8 cellular contexts compared by ENCODE assay signal in the genomic region with DNA sequence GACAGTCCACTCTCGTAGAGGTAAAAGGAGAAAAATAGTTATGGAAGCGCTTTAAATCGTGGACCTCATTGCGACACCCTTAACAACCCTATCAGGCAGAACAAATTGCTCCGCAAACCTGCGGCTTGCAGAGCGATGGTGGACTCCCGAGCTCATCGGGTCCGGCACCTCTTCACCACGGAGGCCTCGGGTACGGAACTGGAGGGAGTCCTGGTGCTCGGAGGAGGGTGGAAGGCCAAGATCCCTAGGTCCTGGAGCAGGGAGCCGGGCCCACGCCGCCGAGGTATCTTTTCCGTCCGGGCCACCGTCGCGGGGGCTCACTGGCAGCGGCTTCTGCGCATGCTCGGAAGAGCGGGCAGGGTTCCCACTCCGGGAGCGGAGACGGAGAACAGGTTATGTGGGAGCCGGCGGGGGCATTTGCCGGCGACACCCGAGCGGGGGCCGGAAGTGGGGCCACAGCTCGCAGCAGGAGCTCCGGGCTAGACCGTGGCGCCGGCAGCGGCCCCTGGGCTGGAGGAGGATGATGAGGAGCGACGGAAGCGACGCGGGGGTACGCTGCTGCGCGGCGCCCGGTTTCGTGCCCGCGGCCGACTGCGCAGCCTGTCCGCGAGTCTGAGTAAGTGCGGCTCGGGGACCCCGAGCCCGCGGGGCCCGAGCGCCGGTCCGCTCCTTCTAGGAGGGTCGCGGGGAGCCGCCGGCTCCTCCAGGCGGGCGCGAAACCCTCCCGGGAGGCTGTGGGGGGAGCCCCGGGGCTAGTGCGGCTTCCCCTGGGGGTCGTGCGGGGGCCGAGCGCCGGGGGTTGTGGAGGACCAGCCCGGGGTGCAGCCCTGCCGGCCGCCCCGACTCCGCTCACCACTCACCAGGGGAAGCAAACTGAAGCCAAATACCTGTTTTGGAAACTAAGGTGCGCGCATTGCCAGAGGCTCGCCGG. TPM values are rescaled to one million over a fixed set of nuclear protein-coding genes. Genes with fewer than 3 reads are reported as not detected.
DNase-seq lines count a peak whose midpoint lies in the region; ATAC-seq and TF ChIP-seq lines count a peak whose summit lies in the region.

ABHD13 (plus strand) TSS at position 349 of the 931 bp plus-strand sequence. CDS start 10,827 bp downstream, outside the sequence.

- peaks cover 6% of the 10 kb centered on the region; the same call in 1 of the 2 replicates for H4K20me1 ChIP-seq in IMR-90 (ENCODE audit: insufficient read depth, low read length)

- H2AK5ac ChIP-seq in IMR-90 (ENCODE audit: low read depth, low read length), result peak within 1 kb of the TSS; percentile 91

- H2BK20ac ChIP-seq in IMR-90 (ENCODE audit: low read depth, low read length), result peak within 1 kb of the TSS; percentile 87

- TF ChIP-seq RAD21 in IMR-90 (IDR thresholded peaks at IDR 0.05; ENCODE audit: low read length), result no peak

- peak within 1 kb of the TSS; percentile 87 for H3K18ac ChIP-seq in IMR-90 (ENCODE audit: low read depth, low read length)

- H3K14ac ChIP-seq in IMR-90 (replicated peaks; ENCODE audit: low read depth, low read length), result peak within 1 kb of the TSS; percentile 100

- H3K4me3 ChIP-seq in IMR-90 (ENCODE audit: insufficient read depth, low read depth, low read length), result peak within 1 kb of the TSS; percentile 63
- peak within 1 kb of the TSS; percentile 81 to 89 for H3K4me3 ChIP-seq in esophagus (ENCODE audit: low read depth in 1 of 2, low read length in 2 of 2)
- peak within 1 kb of the TSS; percentile 100 for H3K4me3 ChIP-seq in mucosa of stomach (ENCODE audit: low read length)

- peak within 1 kb of the TSS; percentile 98 for H4K91ac ChIP-seq in IMR-90 (ENCODE audit: insufficient read depth, low read depth, low read length)

- peak within 1 kb of the TSS; percentile 100 for H3K23ac ChIP-seq in IMR-90 (ENCODE audit: low read depth, low read length)

- no peaks in the 10 kb centered on the region for H3K36me3 ChIP-seq in IMR-90 (ENCODE audit: control insufficient read depth, insufficient read depth, low read length)
- no peaks in the 10 kb centered on the region for H3K36me3 ChIP-seq in esophagus (ENCODE audit: control insufficient read depth in 2 of 2, insufficient read depth in 2 of 2, low read length in 1 of 2)
- H3K36me3 ChIP-seq in mucosa of stomach (ENCODE audit: control insufficient read depth, insufficient read depth, low read length), result no peaks in the 10 kb centered on the region

- H2AFZ ChIP-seq in IMR-90 (replicated peaks; ENCODE audit: low read length, poor library complexity), result peak within 1 kb of the TSS; percentile 99

- H4K8ac ChIP-seq in IMR-90 (ENCODE audit: low read depth in 2 of 2, low read length in 2 of 2), result peak within 1 kb of the TSS; percentile 100

- H3K4me1 ChIP-seq in IMR-90 (ENCODE audit: control insufficient read depth, insufficient read depth, low read length) (peaks cover 8% of the 10 kb centered on the region), esophagus (ENCODE audit: control insufficient read depth in 2 of 2, insufficient read depth in 2 of 2, low read length in 1 of 2) (peaks cover 0 to 8% of the 10 kb centered on the region in 2 donors), mucosa of stomach (ENCODE audit: control insufficient read depth, insufficient read depth, low read length) (peaks cover 40% of the 10 kb centered on the region)

- peak within 1 kb of the TSS; percentile 95 for H3K27ac ChIP-seq in IMR-90 (ENCODE audit: insufficient read depth, low read length)
- H3K27ac ChIP-seq in esophagus (ENCODE audit: low read depth in 2 of 2, low read length in 1 of 2), result peak within 1 kb of the TSS; percentile 81 to 91

- no peak for TF ChIP-seq CTCF in IMR-90 (conservative IDR thresholded peaks at IDR 0.05; ENCODE audit: low read depth, low read length)

- 0 out of 2 replicates have a peak, but pooled peaks cover 3% of the 10 kb centered on the region for H3K9me1 ChIP-seq in IMR-90 (ENCODE audit: insufficient read depth, low read length)

- peak; percentile 63 for TF ChIP-seq POLR2A in IMR-90 (IDR thresholded peaks at IDR 0.05; ENCODE audit: low read depth, low read length)

- H3K4me2 ChIP-seq in IMR-90 (ENCODE audit: low read depth, low read length), result peak within 1 kb of the TSS; percentile 97

- H3K27me3 ChIP-seq in IMR-90 (ENCODE audit: control insufficient read depth, insufficient read depth, low read length), result no peaks in the 10 kb centered on the region
- H3K27me3 ChIP-seq in esophagus (ENCODE audit: control insufficient read depth in 1 of 2, insufficient read depth in 2 of 2, low read length in 2 of 2), result no peaks in the 10 kb centered on the region
- no peaks in the 10 kb centered on the region for H3K27me3 ChIP-seq in mucosa of stomach (ENCODE audit: control insufficient read depth, insufficient read depth, low read length)

- in situ Hi-C loops in IMR-90 (cut with MboI; ENCODE audit: low sequenced_read_pairs), result no loop called here

- peak within 1 kb of the TSS; percentile 92 for H4K5ac ChIP-seq in IMR-90 (ENCODE audit: low read depth, low read length)

- H2BK15ac ChIP-seq in IMR-90 (ENCODE audit: low read depth, low read length), result peak within 1 kb of the TSS; percentile 88; the same call in 1 of the 3 replicates

- peak within 1 kb of the TSS; percentile 94 for H2BK120ac ChIP-seq in IMR-90 (ENCODE audit: low read depth, low read length)

- H2AK9ac ChIP-seq in IMR-90 (replicated peaks; ENCODE audit: low read depth, low read length, poor library complexity), result peak within 1 kb of the TSS; percentile 96

- H3K79me1 ChIP-seq in IMR-90 (ENCODE audit: low read depth in 1 of 2, low read length in 2 of 2), result peaks cover 23 to 51% of the 10 kb centered on the region in 2 experiments; a peak in 3 of 4 replicates

- intact Hi-C loops in IMR-90 (cut with micrococcal nuclease), result no loop called here

- H3K4ac ChIP-seq in IMR-90 (ENCODE audit: low read depth, low read length), result peak within 1 kb of the TSS; percentile 99

- no TSS peak for BruUV-seq in IMR-90 (replicated peaks; lab: Mats Ljungman, UMichigan)

- dilution Hi-C loops in IMR-90 (cut with HindIII; ENCODE audit: low sequenced_read_pairs, unreplicated experiment), result no loop called here

- CTCF ChIA-PET in IMR-90 (lab: Yijun Ruan, JAX), result no interaction called here

- H3K56ac ChIP-seq in IMR-90 (ENCODE audit: extremely low read depth, insufficient read depth, low read length), result peak within 1 kb of the TSS; percentile 87

- H3K9me3 ChIP-seq in IMR-90 (ENCODE audit: control insufficient read depth, insufficient read depth, low read length) (no peaks in the 10 kb centered on the region), esophagus (ENCODE audit: control insufficient read depth in 2 of 2, insufficient read depth in 1 of 2, low read depth in 1 of 2, low read length in 1 of 2) (no peaks in the 10 kb centered on the region), mucosa of stomach (ENCODE audit: control insufficient read depth, low read length) (no peaks in the 10 kb centered on the region)

- H2BK5ac ChIP-seq in IMR-90 (ENCODE audit: low read depth, low read length, poor library complexity, severe bottlenecking), result peak within 1 kb of the TSS; percentile 86

- DNase-seq in DMS153 treated with DMSO at 0.1 percent for 48 hours (lab: John Stamatoyannopoulos, UW; ENCODE audit: unreplicated experiment), result peak; percentile 90
- DNase-seq in IMR-90, result peak; percentile 85
- DNase-seq in OCI-M2 (lab: John Stamatoyannopoulos, UW; ENCODE audit: unreplicated experiment), result peak; percentile 42
- DNase-seq in activated T-cell treated with anti-CD3 and anti-CD28 coated beads, Interleukin-2, amount 50 U/mL, for 1 hour, result peak; percentile 91
- peak; percentile 91 for DNase-seq in stimulated activated CD8-positive, alpha-beta memory T cell treated with anti-CD3 and anti-CD28 coated beads, Interleukin-4, amount 100 ng/mL, for 48 hours

- ATAC-seq in GM21529 (IDR thresholded peaks at IDR 0.05; ENCODE audit: unreplicated experiment) (peak; percentile 74), IMR-90 (ENCODE audit: low read depth) (peak; percentile 77)

- POLR2A ChIA-PET in IMR-90 (lab: Charles Lee; ENCODE audit: unreplicated experiment), result no interaction called here

- 1% methylated on average over 40 of the region's 93 CpGs; no CpG with 5 or more reads in 1 of the 2 experiments for WGBS in IMR-90 (ENCODE audit: extremely low coverage in 2 of 2, insufficient read length in 1 of 2), 2 experiments
- WGBS in esophagus, 2 donors, result 0 to 1% methylated on average over 79 to 93 of the region's 93 CpGs

- H3K9ac ChIP-seq in IMR-90 (ENCODE audit: low read depth, low read length) (peak within 1 kb of the TSS; percentile 97), mucosa of stomach (ENCODE audit: low read length) (peak within 1 kb of the TSS; percentile 97)

TF ChIP-seq in IMR-90, 13 proteins besides CTCF, POLR2A, EP300 and RAD21:
- TF ChIP-seq MAFK (IDR thresholded peaks at IDR 0.05; ENCODE audit: low read depth, low read length) (no peak), MAZ (IDR thresholded peaks at IDR 0.05; ENCODE audit: borderline replicate concordance, low read depth, low read length) (peak; percentile 97), CEBPB (IDR thresholded peaks at IDR 0.05; ENCODE audit: low read depth, low read length) (peak; percentile 94), SMC3 (IDR thresholded peaks at IDR 0.05; ENCODE audit: low read depth, low read length) (no peak), MXI1 (IDR thresholded peaks at IDR 0.05; ENCODE audit: borderline replicate concordance, low read depth, low read length) (peak; percentile 14; the same call in 1 of the 2 replicates)

RNA-seq across cellular contexts. Expression of gene ABHD13, which starts in this region (rescaled TPM):
- 4.1 and 10.6 TPM in 2 replicates for total RNA-seq in IMR-90 (2012; rRNA removed)
- polyA plus RNA-seq in IMR-90 (2012; rRNA removed) (2.8 and 4.0 TPM in 2 replicates), esophagus (1 to 10 TPM; 2.3 to 3.9 TPM)
- polyA plus RNA-seq in IMR-90 (2012; cell fraction: cytosol; rRNA removed), result 0.92 and 1.1 TPM in 2 replicates
- 0.39 and 2.6 TPM in 2 replicates for polyA plus RNA-seq in IMR-90 (2012; cell fraction: nucleus; rRNA removed; ENCODE audit: low replicate concordance)

Comparison
In these comparisons a context has a peak if more than half of its experiments do, and no peak if none do; other contexts are left out.
1. Peak in every context shown above with its lines: DNase-seq, ATAC-seq, H3K4me3 ChIP-seq and H3K27ac ChIP-seq.